8 cellular contexts compared by ENCODE assay signal in the genomic region with DNA sequence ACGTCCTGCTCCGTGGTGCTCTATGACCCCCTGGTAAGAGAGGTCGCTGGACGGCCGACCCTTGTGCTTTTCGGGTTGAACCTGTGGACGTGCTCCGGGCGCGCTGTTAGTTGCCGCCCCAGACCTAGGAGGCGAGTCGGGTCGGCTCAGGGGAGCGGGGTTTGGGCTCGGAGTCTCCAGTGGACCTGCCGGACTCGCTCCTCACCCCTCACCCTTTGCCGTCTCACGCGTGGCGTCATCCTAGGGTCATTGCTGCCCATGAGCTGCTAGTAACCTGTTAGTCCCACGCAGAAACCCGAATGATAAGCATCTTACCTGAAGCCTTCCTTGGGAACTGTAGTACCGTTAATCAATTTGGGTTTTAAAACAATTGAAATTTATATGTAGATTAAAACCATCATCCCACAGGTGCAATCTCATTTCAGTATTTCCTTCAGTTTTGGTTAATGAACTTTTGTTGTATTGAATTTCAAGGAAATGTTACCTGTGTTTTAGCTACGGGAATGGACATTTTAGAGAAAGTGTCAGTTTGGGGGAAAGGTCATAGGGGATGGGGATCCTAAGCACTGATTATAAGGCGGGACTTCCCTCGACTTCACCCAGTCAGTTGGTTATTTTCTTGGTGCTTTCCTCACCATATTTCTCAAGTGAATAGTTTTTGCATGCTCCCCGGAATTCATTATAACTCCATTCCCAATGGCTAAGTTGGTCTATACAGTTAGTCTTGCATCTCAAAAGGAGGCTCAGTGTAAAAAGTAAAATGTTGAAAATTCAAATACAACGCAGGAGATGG. TPM values are rescaled to one million over a fixed set of nuclear protein-coding genes. Genes with fewer than 3 reads are reported as not detected.
DNase-seq lines count a peak whose midpoint lies in the region; ATAC-seq and TF ChIP-seq lines count a peak whose summit lies in the region.

No MANE protein-coding gene starts in this region.

- 2 to 3% methylated on average over 12 to 30 of the region's 30 CpGs for WGBS in body of pancreas, 2 donors
- 2% methylated on average over 30 of the region's 30 CpGs for WGBS in thymus

- no peaks in the 10 kb centered on the region for H3K36me3 ChIP-seq in body of pancreas (replicated peaks in 1 of 2; ENCODE audit: insufficient read depth in 1 of 2, low read depth in 2 of 2)
- H3K36me3 ChIP-seq in thymus (ENCODE audit: control insufficient read depth, insufficient read depth): peaks cover 5% of the 10 kb centered on the region

- H3K9me3 ChIP-seq in body of pancreas: no peaks in the 10 kb centered on the region
- no peaks in the 10 kb centered on the region for H3K9me3 ChIP-seq in thymus (ENCODE audit: control insufficient read depth)

- TF ChIP-seq POLR2A in body of pancreas (IDR thresholded peaks at IDR 0.05): no peak

- TF ChIP-seq CTCF in body of pancreas (IDR thresholded peaks at IDR 0.05): no peak

- DNase-seq in ELR (ENCODE audit: low read depth): peak; percentile 18
- peak; percentile 2 for DNase-seq in HPDE6-E6E7 (ENCODE audit: extremely low spot score)
- no peak for DNase-seq in body of pancreas
- no peak for DNase-seq in left colon
- DNase-seq in stimulated activated CD4-positive, alpha-beta T cell treated with anti-CD3 and anti-CD28 coated beads, Interleukin-2, amount 100 ng/mL, for 24 hours: no peak
- DNase-seq in NCI-H345 treated with DMSO at 0.1 percent for 48 hours (lab: John Stamatoyannopoulos, UW; ENCODE audit: unreplicated experiment): no peak

- H3K27me3 ChIP-seq in body of pancreas (no peaks in the 10 kb centered on the region), thymus (ENCODE audit: control insufficient read depth, insufficient read depth) (no peaks in the 10 kb centered on the region)

- peaks cover 33% of the 10 kb centered on the region for H3K4me1 ChIP-seq in body of pancreas
- peaks cover 15% of the 10 kb centered on the region for H3K4me1 ChIP-seq in thymus (ENCODE audit: control insufficient read depth, insufficient read depth, low read length)

- peak overlapping the region; percentile 63 to 76 for H3K4me3 ChIP-seq in body of pancreas
- peak overlapping the region; percentile 77 for H3K4me3 ChIP-seq in thymus (ENCODE audit: low read length)

- intact Hi-C loops in body of pancreas (cut with DNase I) (no loop called here), left colon (cut with DNase I, micrococcal nuclease) (no loop called here)

- ATAC-seq in GM21423 (IDR thresholded peaks at IDR 0.05; ENCODE audit: unreplicated experiment) (peak; percentile 13), body of pancreas (peak; percentile 6), left colon (peak; percentile 26)

- H3K27ac ChIP-seq in body of pancreas: peak overlapping the region; percentile 98 to 100 (median 98)
- H3K27ac ChIP-seq in thymus (ENCODE audit: low read depth): peak overlapping the region; percentile 97

RNA-seq across cellular contexts. Expression of a gene that starts 0.5 kb away (rescaled TPM):
- total RNA-seq in body of pancreas (10 to 100 TPM; 44.2 to 56.8 TPM), left colon (10 to 100 TPM; 36.3 to 39.9 TPM)
- polyA plus RNA-seq in thymus: 108 TPM

RNA-seq across cellular contexts. Expression of a gene that starts 1.1 kb away (rescaled TPM):
- total RNA-seq in body of pancreas (10 to 100 TPM; 22.6 to 22.7 TPM), left colon (10 to 100 TPM; 11.0 to 11.4 TPM)
- polyA plus RNA-seq in thymus: 12.8 TPM

RNA-seq across cellular contexts. Expression of a gene that starts 57.1 kb away (rescaled TPM):
- total RNA-seq in body of pancreas (1 to 10 TPM; 1.0 to 1.3 TPM), left colon (1 to 10 TPM; 5.6 to 5.7 TPM)
- polyA plus RNA-seq in thymus: 2.5 TPM

Comparison
In these comparisons a context has a peak if more than half of its experiments do, and no peak if none do; other contexts are left out.
1. DNase-seq: peak in ELR (single experiment) and HPDE6-E6E7 (single experiment); none in body of pancreas (0 of 4), left colon (0 of 2), stimulated activated CD4-positive, alpha-beta T cell treated with anti-CD3 and anti-CD28 coated beads, Interleukin-2, amount 100 ng/mL, for 24 hours (0 of 2) and NCI-H345 treated with DMSO at 0.1 percent for 48 hours (single experiment).
2. Peak in every context shown above with its lines, with median percentiles within 50 percentile points of each other: ATAC-seq.